Comparison of ENCODE assay signal across 21 cellular contexts in genomic region chr5:132461671-132462070, GRCh38. TPM values are rescaled to one million over a fixed set of nuclear protein-coding genes. Genes with fewer than 3 reads are reported as not detected.
A peak's percentile ranks its signal among the peaks of the same experiment; 100 is the strongest.
DNase-seq lines count a peak whose midpoint lies in the region; ATAC-seq and TF ChIP-seq lines count a peak whose summit lies in the region.
"Had no signal": no experiment of that assay in that cellular context is flagged by ENCODE, and none has a peak within 500 bp of the region (broad histone marks: within the 10 kb centered on the region; RNA-seq: fewer than 3 reads in every experiment).

No MANE protein-coding gene starts in this region.

- H3K9me3 ChIP-seq in T-helper 17 cell (ENCODE audit: control insufficient read depth, low read length, poor library complexity, severe bottlenecking), result no peaks in the 10 kb centered on the region
- H3K9me3 ChIP-seq in endodermal cell (ENCODE audit: control insufficient read depth, low read length), result no peaks in the 10 kb centered on the region

- H3K27ac ChIP-seq in endodermal cell (ENCODE audit: low read depth, low read length), result no peak overlapping the region
- H3K27ac ChIP-seq: C4-2B, foreskin keratinocyte, VCaP had no signal

- H3K9ac ChIP-seq in endodermal cell (ENCODE audit: extremely low read depth, low read length, poor library complexity, severe bottlenecking), result no peak overlapping the region

- POLR2A ChIA-PET in naive thymus-derived CD8-positive, alpha-beta T cell (lab: Charles Lee), result interaction anchor here (21.4 kb wide), 1 partner anchor 24 kb away, joined by 648 read pairs; the partner anchor contains the start of gene IRF1

- no peak overlapping the region for H3K4me3 Mint-ChIP-seq in activated naive CD8-positive, alpha-beta T cell
- no peak overlapping the region for H3K4me3 Mint-ChIP-seq in activated naive CD8-positive, alpha-beta T cell treated with anti-CD3 and anti-CD28 coated beads, Interleukin-2, amount 50 U/mL, for 24 hours
- H3K4me3 Mint-ChIP-seq in T-helper 17 cell, result peak overlapping the region; percentile 69
- peak overlapping the region in 4 of 10 donors; percentile 4 to 53 (median 41) for H3K4me3 Mint-ChIP-seq in naive thymus-derived CD8-positive, alpha-beta T cell
- no peak overlapping the region for H3K4me3 Mint-ChIP-seq in endodermal cell
- H3K4me3 Mint-ChIP-seq: activated CD4-positive, alpha-beta T cell treated with anti-CD3 and anti-CD28 coated beads, Interleukin-2, amount 10 ng/mL, durations not matched to agents 24 days and 14 days had no signal

- no peaks in the 10 kb centered on the region for H3K27me3 Mint-ChIP-seq in activated naive CD8-positive, alpha-beta T cell
- H3K27me3 Mint-ChIP-seq in activated naive CD8-positive, alpha-beta T cell treated with anti-CD3 and anti-CD28 coated beads, Interleukin-2, amount 50 U/mL, for 24 hours, result no peaks in the 10 kb centered on the region
- no peaks in the 10 kb centered on the region for H3K27me3 Mint-ChIP-seq in T-helper 17 cell
- no peaks in the 10 kb centered on the region for H3K27me3 Mint-ChIP-seq in naive thymus-derived CD8-positive, alpha-beta T cell
- H3K27me3 Mint-ChIP-seq in endodermal cell (ENCODE audit: insufficient read depth), result peaks cover 2% of the 10 kb centered on the region
- H3K27me3 Mint-ChIP-seq: activated CD4-positive, alpha-beta T cell treated with anti-CD3 and anti-CD28 coated beads, Interleukin-2, amount 10 ng/mL, durations not matched to agents 24 days and 14 days had no signal

- WGBS in endodermal cell (ENCODE audit: insufficient coverage in 1 of 2, insufficient read length in 1 of 2), 2 experiments, result 84% methylated on average over 1 of the region's 1 CpG; no CpG with 5 or more reads in 1 of the 2 experiments

- TF ChIP-seq CTCF in endodermal cell (conservative IDR thresholded peaks at IDR 0.05), result no peak

- no peaks in the 10 kb centered on the region for H3K9me3 Mint-ChIP-seq in activated naive CD8-positive, alpha-beta T cell (ENCODE audit: low read depth)
- no peaks in the 10 kb centered on the region for H3K9me3 Mint-ChIP-seq in activated naive CD8-positive, alpha-beta T cell treated with anti-CD3 and anti-CD28 coated beads, Interleukin-2, amount 50 U/mL, for 24 hours
- H3K9me3 Mint-ChIP-seq in naive thymus-derived CD8-positive, alpha-beta T cell, result no peaks in the 10 kb centered on the region
- H3K9me3 Mint-ChIP-seq in endodermal cell, result no peaks in the 10 kb centered on the region
- H3K9me3 Mint-ChIP-seq: activated CD4-positive, alpha-beta T cell treated with anti-CD3 and anti-CD28 coated beads, Interleukin-2, amount 10 ng/mL, durations not matched to agents 24 days and 14 days had no signal

- DNase-seq in activated naive CD8-positive, alpha-beta T cell treated with anti-CD3 and anti-CD28 coated beads, Interleukin-2, amount 50 U/mL, for 24 hours, result no peak
- DNase-seq in T-helper 17 cell, result no peak
- no peak for DNase-seq in naive thymus-derived CD8-positive, alpha-beta T cell
- no peak for DNase-seq in endodermal cell
- no peak for DNase-seq in NCI-H510A treated with DMSO at 0.1 percent for 48 hours (lab: John Stamatoyannopoulos, UW)
- DNase-seq: activated CD4-positive, alpha-beta T cell treated with anti-CD3 and anti-CD28 coated beads, Interleukin-2, amount 10 ng/mL, durations not matched to agents 24 days and 14 days; activated effector memory CD4-positive, alpha-beta T cell treated with Interleukin-2 at 50 U/mL for 16 hours; effector memory CD4-positive, alpha-beta T cell; foreskin keratinocyte; HCEC 1CT; left cardiac atrium; NCI-H1694; NCI-H2171 treated with DMSO at 0.1 percent for 48 hours; NCI-H526 treated with DMSO at 0.1 percent for 48 hours had no signal

- H3K27ac Mint-ChIP-seq in activated naive CD8-positive, alpha-beta T cell, result peak overlapping the region; percentile 37
- H3K27ac Mint-ChIP-seq in activated naive CD8-positive, alpha-beta T cell treated with anti-CD3 and anti-CD28 coated beads, Interleukin-2, amount 50 U/mL, for 24 hours, result no peak overlapping the region
- H3K27ac Mint-ChIP-seq in T-helper 17 cell, result peak overlapping the region; percentile 100
- peak overlapping the region; percentile 36 to 97 (median 82) for H3K27ac Mint-ChIP-seq in naive thymus-derived CD8-positive, alpha-beta T cell
- H3K27ac Mint-ChIP-seq in endodermal cell, result no peak overlapping the region
- H3K27ac Mint-ChIP-seq: activated CD4-positive, alpha-beta T cell treated with anti-CD3 and anti-CD28 coated beads, Interleukin-2, amount 10 ng/mL, durations not matched to agents 24 days and 14 days had no signal

- peaks cover 94% of the 10 kb centered on the region for H3K4me1 Mint-ChIP-seq in activated naive CD8-positive, alpha-beta T cell (ENCODE audit: low read depth)
- peaks cover 87% of the 10 kb centered on the region for H3K4me1 Mint-ChIP-seq in activated naive CD8-positive, alpha-beta T cell treated with anti-CD3 and anti-CD28 coated beads, Interleukin-2, amount 50 U/mL, for 24 hours
- H3K4me1 Mint-ChIP-seq in T-helper 17 cell (peaks cover 82% of the 10 kb centered on the region), endodermal cell (peaks cover 12% of the 10 kb centered on the region)
- peaks cover 54 to 100% (median 95%) of the 10 kb centered on the region in 4 donors for H3K4me1 Mint-ChIP-seq in naive thymus-derived CD8-positive, alpha-beta T cell

- no peaks in the 10 kb centered on the region for H3K4me1 ChIP-seq in endodermal cell (ENCODE audit: control insufficient read depth, insufficient read depth, low read length)

- no peaks in the 10 kb centered on the region for H3K27me3 ChIP-seq in endodermal cell (ENCODE audit: control insufficient read depth, insufficient read depth, low read length, poor library complexity, severe bottlenecking)
- H3K27me3 ChIP-seq: foreskin keratinocyte had no signal

- no peak overlapping the region for H3K4me3 ChIP-seq in endodermal cell (ENCODE audit: low read length)
- H3K4me3 ChIP-seq: skin epidermis had no signal

- H3K36me3 Mint-ChIP-seq in activated naive CD8-positive, alpha-beta T cell, result peaks cover 15% of the 10 kb centered on the region
- H3K36me3 Mint-ChIP-seq in activated naive CD8-positive, alpha-beta T cell treated with anti-CD3 and anti-CD28 coated beads, Interleukin-2, amount 50 U/mL, for 24 hours (ENCODE audit: low read depth), result peaks cover 11% of the 10 kb centered on the region
- H3K36me3 Mint-ChIP-seq in T-helper 17 cell (ENCODE audit: low read depth), result peaks cover 3% of the 10 kb centered on the region
- H3K36me3 Mint-ChIP-seq in naive thymus-derived CD8-positive, alpha-beta T cell, result peaks cover 0 to 3% (median 0%) of the 10 kb centered on the region in 3 donors
- no peaks in the 10 kb centered on the region for H3K36me3 Mint-ChIP-seq in endodermal cell (ENCODE audit: low read depth)

- no peak for ATAC-seq in activated naive CD8-positive, alpha-beta T cell treated with anti-CD3 and anti-CD28 coated beads, Interleukin-2, amount 50 U/mL, for 24 hours
- no peak for ATAC-seq in T-helper 17 cell
- ATAC-seq in naive thymus-derived CD8-positive, alpha-beta T cell, result no peak
- ATAC-seq in GM21367 (IDR thresholded peaks at IDR 0.05; ENCODE audit: unreplicated experiment), result no peak
- no peak for ATAC-seq in GM21526 (IDR thresholded peaks at IDR 0.05; ENCODE audit: low FRiP score, unreplicated experiment)
- ATAC-seq: esophagus mucosa, foreskin keratinocyte, left cardiac atrium had no signal

- H3K36me3 ChIP-seq in endodermal cell (ENCODE audit: control insufficient read depth, insufficient read depth, low read length), result no peaks in the 10 kb centered on the region

RNA-seq across cellular contexts. Expression of gene IRF1, which starts 28.9 kb away (rescaled TPM):
- 100 to 1,000 TPM; 590 to 639 TPM for total RNA-seq in T-helper 17 cell
- total RNA-seq in naive thymus-derived CD8-positive, alpha-beta T cell, result 100 to 1,000 TPM; 116 to 127 TPM
- polyA plus RNA-seq in naive thymus-derived CD8-positive, alpha-beta T cell, result 100 to 1,000 TPM; 108 to 218 (median 141) TPM
- total RNA-seq in endodermal cell, result 1 to 10 TPM; 5.6 to 7.3 TPM
- 2.2 TPM for polyA plus RNA-seq in endodermal cell (2013, experiment 1 of 2)
- 4.5 TPM for polyA plus RNA-seq in endodermal cell (2013, experiment 2 of 2)

Comparison
In these comparisons a context has a peak if more than half of its experiments do, and no peak if none do; other contexts are left out.
1. H3K27ac Mint-ChIP-seq: peak in activated naive CD8-positive, alpha-beta T cell (single experiment), T-helper 17 cell (single experiment) and naive thymus-derived CD8-positive, alpha-beta T cell (10 of 10); none in activated naive CD8-positive, alpha-beta T cell treated with anti-CD3 and anti-CD28 coated beads, Interleukin-2, amount 50 U/mL, for 24 hours (single experiment) and endodermal cell (single experiment).
2. RNA of gene IRF1, which starts 28.9 kb away (total RNA-seq): 590 to 639 TPM in T-helper 17 cell and 116 to 127 TPM in naive thymus-derived CD8-positive, alpha-beta T cell; 5.6 to 7.3 TPM in endodermal cell; every median in the first group is over 10 times any median in the second.